In genomic region chr16:49639739-49640388, GRCh38 we compare ENCODE assay signal across 11 cellular contexts.
A peak's percentile ranks its signal among the peaks of the same experiment; 100 is the strongest.
DNase-seq lines count a peak whose midpoint lies in the region; ATAC-seq and TF ChIP-seq lines count a peak whose summit lies in the region.
"Had no signal": no experiment of that assay in that cellular context is flagged by ENCODE, and none has a peak within 500 bp of the region (broad histone marks: within the 10 kb centered on the region; RNA-seq: fewer than 3 reads in every experiment).

No MANE protein-coding gene starts in this region.

- 0 out of 2 replicates have a peak overlapping the region, but pooled peaks have one; percentile 24 for H3K9ac ChIP-seq in HUES64 (ENCODE audit: low read depth, low read length)
- H3K9ac ChIP-seq in skeletal muscle tissue (ENCODE audit: low read depth in 1 of 3, low read length in 3 of 3): peak overlapping the region in 2 of 3 donors; percentile 45 to 68

- no peaks in the 10 kb centered on the region for H3K9me3 ChIP-seq in HUES64 (ENCODE audit: insufficient read depth, low read depth, low read length)
- H3K9me3 ChIP-seq in skeletal muscle tissue (ENCODE audit: control insufficient read depth in 3 of 3, low read length in 3 of 3): no peaks in the 10 kb centered on the region

- CTCF ChIA-PET in GM10248 (lab: Yijun Ruan, JAX): no interaction called here

- H3K36me3 ChIP-seq in HUES64 (ENCODE audit: insufficient read depth, low read length) (peaks cover 36% of the 10 kb centered on the region), skeletal muscle tissue (ENCODE audit: control insufficient read depth in 3 of 3, insufficient read depth in 3 of 3, low read length in 3 of 3) (peaks cover 32 to 38% (median 34%) of the 10 kb centered on the region in 3 donors)

- H3K4me3 ChIP-seq in HUES64 (ENCODE audit: low read length) (0 out of 2 replicates have a peak overlapping the region, but pooled peaks have one; percentile 4), skeletal muscle tissue (ENCODE audit: low read length in 3 of 3) (peak overlapping the region in 2 of 3 donors; percentile 40 to 45)

- H3K4me1 ChIP-seq in HUES64 (ENCODE audit: insufficient read depth, low read length) (peaks cover 46% of the 10 kb centered on the region), skeletal muscle tissue (ENCODE audit: control insufficient read depth in 3 of 3, insufficient read depth in 3 of 3, low read length in 3 of 3) (peaks cover 21 to 29% (median 28%) of the 10 kb centered on the region in 3 donors)

- POLR2A ChIA-PET in GM10248 (lab: Yijun Ruan, JAX): no interaction called here

- TF ChIP-seq CTCF in omental fat pad (IDR thresholded peaks at IDR 0.05) (no peak), GM10248 (IDR thresholded peaks at IDR 0.05; ENCODE audit: control extremely low read depth, extremely low read depth, low read depth, missing control alignments) (no peak)

- H3K27ac ChIP-seq in HUES64 (ENCODE audit: low read depth, low read length) (peak overlapping the region; percentile 87), skeletal muscle tissue (ENCODE audit: low read depth, low read length) (peak overlapping the region; percentile 59)

- H3K27me3 ChIP-seq in HUES64 (ENCODE audit: insufficient read depth, low read length): no peaks in the 10 kb centered on the region
- no peaks in the 10 kb centered on the region for H3K27me3 ChIP-seq in skeletal muscle tissue (ENCODE audit: control insufficient read depth in 3 of 3, insufficient read depth in 3 of 3, low read length in 3 of 3)

- WGBS in HUES64: 19% methylated on average over 21 of the region's 21 CpGs

- peak; percentile 73 for DNase-seq in dedifferentiated amniotic fluid mesenchymal stem cell (ENCODE audit: extremely low spot score)
- DNase-seq in left kidney (ENCODE audit: low read depth, low spot score): peak; percentile 98
- no peak for DNase-seq in omental fat pad (ENCODE audit: low spot score)
- DNase-seq in NCI-H2171 treated with DMSO at 0.1 percent for 48 hours (lab: John Stamatoyannopoulos, UW): no peak
- no peak for DNase-seq in GM10248 (ENCODE audit: extremely low spot score)
- DNase-seq: NCI-H446 treated with DMSO at 0.1 percent for 48 hours, T1000 had no signal

- ATAC-seq in HG03432 (IDR thresholded peaks at IDR 0.05; ENCODE audit: unreplicated experiment): no peak
- no peak for ATAC-seq in omental fat pad (ENCODE audit: low FRiP score)
- ATAC-seq: activated naive CD4-positive, alpha-beta T cell treated with anti-CD3 and anti-CD28 coated beads, Interleukin-2, amount 50 U/mL, for 72 hours had no signal

Comparison
In these comparisons a context has a peak if more than half of its experiments do, and no peak if none do; other contexts are left out.
1. DNase-seq: peak in dedifferentiated amniotic fluid mesenchymal stem cell (single experiment) and left kidney (single experiment); none in omental fat pad (single experiment), NCI-H2171 treated with DMSO at 0.1 percent for 48 hours (single experiment) and GM10248 (single experiment).